In the genomic region with DNA sequence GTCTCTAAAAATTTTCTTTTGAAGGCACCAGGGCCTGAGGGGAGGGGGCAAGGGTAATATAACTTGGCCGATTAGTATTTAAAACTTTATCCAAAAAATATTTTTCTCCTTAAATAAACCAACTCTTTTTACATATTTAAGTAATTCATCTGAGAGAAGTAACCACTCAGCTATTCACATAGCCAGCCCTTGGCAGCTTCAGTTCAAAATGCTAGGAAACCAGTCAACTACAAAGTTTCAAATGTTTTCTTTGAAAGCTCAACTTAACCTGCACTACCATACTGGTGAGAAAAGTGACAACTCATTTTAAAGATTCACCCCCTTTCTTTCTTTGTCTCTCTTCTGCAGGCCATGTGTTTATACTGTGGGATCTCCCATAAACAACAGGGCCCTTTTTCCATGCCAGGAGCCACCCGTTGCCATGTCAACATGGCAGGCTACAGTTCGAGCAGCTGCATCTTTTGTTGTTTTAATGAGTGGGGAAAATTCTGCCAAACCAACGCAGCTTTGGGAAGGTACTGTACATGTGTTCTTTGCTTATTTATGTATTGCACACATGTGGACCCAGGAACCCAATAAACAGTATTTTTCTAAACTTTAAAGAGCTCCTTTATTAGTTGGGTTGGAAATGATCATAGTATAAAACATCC, we compare ENCODE assay signal across 12 cellular contexts. TPM values are rescaled to one million over a fixed set of nuclear protein-coding genes. Genes with fewer than 3 reads are reported as not detected.
DNase-seq lines count a peak whose midpoint lies in the region; ATAC-seq, FAIRE-seq and TF ChIP-seq lines count a peak whose summit lies in the region.
"Had no signal": no experiment of that assay in that cellular context is flagged by ENCODE, and none has a peak within 500 bp of the region (broad histone marks: within the 10 kb centered on the region; RNA-seq: fewer than 3 reads in every experiment).

No MANE protein-coding gene starts in this region.

- no peak for TF ChIP-seq EP300 in SK-N-SH (IDR thresholded peaks at IDR 0.05; ENCODE audit: borderline replicate concordance in 1 of 2, low read depth in 1 of 2, low read length in 1 of 2)

- H3F3A ChIP-seq in SK-N-SH (replicated peaks; ENCODE audit: insufficient read depth) (peaks cover 11% of the 10 kb centered on the region), OCI-LY1 (ENCODE audit: insufficient read depth, low read length) (no peaks in the 10 kb centered on the region)

- H3K9ac ChIP-seq in SK-N-SH, result no peak overlapping the region
- H3K9ac ChIP-seq in OCI-LY1 (ENCODE audit: low read length), result no peak overlapping the region

- CTCF ChIA-PET in SK-N-SH (lab: Yijun Ruan, JAX), result interaction anchor here (0.9 to 1.6 kb wide), 5 partner anchors 10 to 359 kb away, joined by 3 to 7 read pairs (median 6); no protein-coding TSS in a partner anchor

- no peak overlapping the region for H3K4me2 ChIP-seq in SK-N-SH
- H3K4me2 ChIP-seq in OCI-LY1 (ENCODE audit: low read length), result no peak overlapping the region
- H3K4me2 ChIP-seq: A549 had no signal

- H3K4me3 ChIP-seq in SK-N-SH (ENCODE audit: low read depth in 2 of 2, low read length in 1 of 2) (no peak overlapping the region), OCI-LY1 (ENCODE audit: low read depth, low read length, poor library complexity, severe bottlenecking) (no peak overlapping the region), tibial artery (no peak overlapping the region)
- H3K4me3 ChIP-seq: A549, lung, upper lobe of left lung had no signal

- no peak for TF ChIP-seq RAD21 in SK-N-SH (IDR thresholded peaks at IDR 0.05; ENCODE audit: low read length)

- peak overlapping the region; percentile 12 to 55; a peak in 2 of 4 replicates for H3K27ac ChIP-seq in SK-N-SH (ENCODE audit: low read depth in 2 of 2, low read length in 1 of 2)
- H3K27ac ChIP-seq in OCI-LY1 (ENCODE audit: low read depth, low read length, poor library complexity, severe bottlenecking), result peak overlapping the region; percentile 58
- peak overlapping the region; percentile 54 to 57 for H3K27ac ChIP-seq in tibial artery
- H3K27ac ChIP-seq: A549, upper lobe of left lung had no signal

- H3K9me3 ChIP-seq in SK-N-SH (no peaks in the 10 kb centered on the region), OCI-LY1 (ENCODE audit: low read length) (no peaks in the 10 kb centered on the region), tibial artery (no peaks in the 10 kb centered on the region)
- H3K9me3 ChIP-seq: A549, upper lobe of left lung had no signal

- no peaks in the 10 kb centered on the region for H3K9me2 ChIP-seq in SK-N-SH
- H3K9me2 ChIP-seq in OCI-LY1 (ENCODE audit: low read depth, low read length), result no peaks in the 10 kb centered on the region

- no peak for ATAC-seq in SK-N-SH treated with all-trans-retinoic acid at 6 μM for 48 hours
- ATAC-seq: A549 had no signal

- TF ChIP-seq CTCF in SK-N-SH (IDR thresholded peaks at IDR 0.05) (no peak), OCI-LY1 (IDR thresholded peaks at IDR 0.05; ENCODE audit: low read length) (no peak), tibial artery (IDR thresholded peaks at IDR 0.05) (no peak)

- WGBS in SK-N-SH (ENCODE audit: low lambda C conversion rate), result 78% methylated on average over 4 of the region's 4 CpGs

- peaks cover 0 to 10% of the 10 kb centered on the region in 2 experiments; a peak in 2 of 4 replicates for H3K4me1 ChIP-seq in SK-N-SH (ENCODE audit: control insufficient read depth in 1 of 2, insufficient read depth in 2 of 2, low read depth in 1 of 2, low read length in 1 of 2)
- H3K4me1 ChIP-seq in OCI-LY1 (ENCODE audit: insufficient read depth, low read length, severe bottlenecking), result peaks cover 36% of the 10 kb centered on the region
- H3K4me1 ChIP-seq in tibial artery, result peaks cover 0 to 19% (median 0%) of the 10 kb centered on the region in 4 donors
- H3K4me1 ChIP-seq: A549, upper lobe of left lung had no signal

- H4K20me1 ChIP-seq in SK-N-SH (ENCODE audit: insufficient read depth) (no peaks in the 10 kb centered on the region), OCI-LY1 (ENCODE audit: insufficient read depth, low read length) (no peaks in the 10 kb centered on the region)

- H2AFZ ChIP-seq in SK-N-SH (ENCODE audit: low read depth) (no peak overlapping the region), OCI-LY1 (ENCODE audit: low read length) (no peak overlapping the region)

- POLR2A ChIA-PET in SK-N-SH (lab: Yijun Ruan, JAX), result no interaction called here

- H3K36me3 ChIP-seq in SK-N-SH (replicated peaks in 1 of 2; ENCODE audit: control insufficient read depth in 1 of 2, insufficient read depth in 2 of 2, low read length in 1 of 2), result peaks cover 0 to 2% of the 10 kb centered on the region in 2 experiments
- no peaks in the 10 kb centered on the region for H3K36me3 ChIP-seq in OCI-LY1 (ENCODE audit: insufficient read depth, low read length)
- H3K36me3 ChIP-seq in tibial artery, result no peaks in the 10 kb centered on the region
- H3K36me3 ChIP-seq: upper lobe of left lung had no signal

- H3K79me2 ChIP-seq in SK-N-SH (ENCODE audit: insufficient read depth) (peaks cover 22% of the 10 kb centered on the region; the same call in 1 of the 2 replicates), OCI-LY1 (ENCODE audit: insufficient read depth, low read length) (no peaks in the 10 kb centered on the region)

- DNase-seq in SK-N-SH (peak; percentile 42), frontal cortex (ENCODE audit: low spot score in 2 of 2) (peak; percentile 21 to 38), tibial artery (no peak), activated T-cell treated with anti-CD3 and anti-CD28 coated beads for 4 hours (no peak), NCI-H82 (lab: John Stamatoyannopoulos, UW) (no peak)
- DNase-seq in activated CD4-positive, alpha-beta T cell treated with anti-CD3 and anti-CD28 coated beads for 1 hour, result no peak
- DNase-seq: NCI-H510A treated with DMSO at 0.1 percent for 48 hours, upper lobe of left lung had no signal

- FAIRE-seq in frontal cortex (lab: Jason Lieb, UNC), result no peak
- FAIRE-seq: A549 had no signal

- H3K27me3 ChIP-seq in SK-N-SH (ENCODE audit: insufficient read depth) (no peaks in the 10 kb centered on the region), OCI-LY1 (ENCODE audit: insufficient read depth, low read length) (no peaks in the 10 kb centered on the region), tibial artery (no peaks in the 10 kb centered on the region)
- H3K27me3 ChIP-seq: upper lobe of left lung had no signal

- intact Hi-C loops in tibial artery (cut with DNase I; ENCODE audit: low total_unique reads), result loop anchor here (10.0 kb wide), 1 partner anchor 88 kb away; no protein-coding TSS in a partner anchor

TF ChIP-seq in SK-N-SH, 30 proteins besides CTCF, POLR2A, EP300 and RAD21:
- TF ChIP-seq FOXJ3 (CRISPR knock-in tag; IDR thresholded peaks at IDR 0.05), result no peak
- no peak for TF ChIP-seq GABPA (IDR thresholded peaks at IDR 0.05; ENCODE audit: low read depth)
- TF ChIP-seq RXRA (IDR thresholded peaks at IDR 0.05; ENCODE audit: borderline replicate concordance, low read depth), result no peak
- no peak for TF ChIP-seq GATA2 (CRISPR knock-in tag; IDR thresholded peaks at IDR 0.05)
- no peak for TF ChIP-seq YY1 (IDR thresholded peaks at IDR 0.05; ENCODE audit: low read depth)
- TF ChIP-seq POLR2AphosphoS5 (IDR thresholded peaks at IDR 0.05; ENCODE audit: low read depth, low read length), result no peak
- no peak for TF ChIP-seq NFIC (IDR thresholded peaks at IDR 0.05; ENCODE audit: borderline replicate concordance)

TF ChIP-seq in SK-N-SH treated with all-trans-retinoic acid at 6 μM for 48 hours, 23 proteins besides CTCF, POLR2A, EP300 and RAD21 (continues in another document):
- TF ChIP-seq ESRRG (CRISPR knock-in tag; IDR thresholded peaks at IDR 0.05) (no peak), ZNF565 (CRISPR knock-in tag; conservative IDR thresholded peaks at IDR 0.05; ENCODE audit: low read depth) (no peak), OSR1 (CRISPR knock-in tag; IDR thresholded peaks at IDR 0.05) (no peak), RARB (CRISPR knock-in tag; IDR thresholded peaks at IDR 0.05) (no peak), CSRNP3 (CRISPR knock-in tag; IDR thresholded peaks at IDR 0.05) (no peak), TCF4 (CRISPR knock-in tag; IDR thresholded peaks at IDR 0.05; ENCODE audit: borderline replicate concordance) (no peak), TOX (CRISPR knock-in tag; IDR thresholded peaks at IDR 0.05; ENCODE audit: borderline replicate concordance) (no peak), GLIS3 (CRISPR knock-in tag; IDR thresholded peaks at IDR 0.05) (no peak), ZFP3 (CRISPR knock-in tag; IDR thresholded peaks at IDR 0.05) (no peak)
- TF ChIP-seq, protein P1, sequence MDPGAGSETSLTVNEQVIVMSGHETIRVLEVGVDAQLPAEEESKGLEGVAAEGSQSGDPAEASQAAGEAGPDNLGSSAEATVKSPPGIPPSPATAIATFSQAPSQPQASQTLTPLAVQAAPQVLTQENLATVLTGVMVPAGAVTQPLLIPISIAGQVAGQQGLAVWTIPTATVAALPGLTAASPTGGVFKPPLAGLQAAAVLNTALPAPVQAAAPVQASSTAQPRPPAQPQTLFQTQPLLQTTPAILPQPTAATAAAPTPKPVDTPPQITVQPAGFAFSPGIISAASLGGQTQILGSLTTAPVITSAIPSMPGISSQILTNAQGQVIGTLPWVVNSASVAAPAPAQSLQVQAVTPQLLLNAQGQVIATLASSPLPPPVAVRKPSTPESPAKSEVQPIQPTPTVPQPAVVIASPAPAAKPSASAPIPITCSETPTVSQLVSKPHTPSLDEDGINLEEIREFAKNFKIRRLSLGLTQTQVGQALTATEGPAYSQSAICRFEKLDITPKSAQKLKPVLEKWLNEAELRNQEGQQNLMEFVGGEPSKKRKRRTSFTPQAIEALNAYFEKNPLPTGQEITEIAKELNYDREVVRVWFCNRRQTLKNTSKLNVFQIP (CRISPR knock-in tag; IDR thresholded peaks at IDR 0.05; ENCODE audit: borderline replicate concordance, low read depth), result no peak

RNA-seq across cellular contexts. Expression of gene AOPEP, which starts 46.3 kb away (rescaled TPM):
- 53.0 and 54.6 TPM in 2 replicates for polyA plus RNA-seq in SK-N-SH (2012; rRNA removed)
- 44.6 and 47.2 TPM in 2 replicates for polyA plus RNA-seq in SK-N-SH (2012; cell fraction: cytosol; rRNA removed)
- 105 and 122 TPM in 2 replicates for polyA plus RNA-seq in SK-N-SH (2012; cell fraction: nucleus; rRNA removed)
- total RNA-seq in frontal cortex, result 23.2 TPM

Comparison
In these comparisons a context has a peak if more than half of its experiments do, and no peak if none do; other contexts are left out.
1. DNase-seq: peak in SK-N-SH (single experiment) and frontal cortex (2 of 2); none in tibial artery (0 of 2), activated T-cell treated with anti-CD3 and anti-CD28 coated beads for 4 hours (single experiment), activated CD4-positive, alpha-beta T cell treated with anti-CD3 and anti-CD28 coated beads for 1 hour (single experiment) and NCI-H82 (single experiment).
2. Peak in every context shown above with its lines, with median percentiles within 50 percentile points of each other: H3K27ac ChIP-seq.